8 cellular contexts compared by ENCODE assay signal in genomic region chr1:85202092-85202863, GRCh38. TPM values are rescaled to one million over a fixed set of nuclear protein-coding genes. Genes with fewer than 3 reads are reported as not detected.
A peak's percentile ranks its signal among the peaks of the same experiment; 100 is the strongest.
DNase-seq lines count a peak whose midpoint lies in the region; ATAC-seq and TF ChIP-seq lines count a peak whose summit lies in the region.

No MANE protein-coding gene starts in this region.

- H3K4me3 ChIP-seq in GM12875 (ENCODE audit: low read depth, low read length) (peak overlapping the region; percentile 91), KMS-11 (IDR thresholded peaks at IDR 0.05; ENCODE audit: insufficient read depth, low read depth, low read length) (no peak overlapping the region), ectodermal cell (ENCODE audit: insufficient read depth, low read depth, low read length) (peak overlapping the region; percentile 91), neuron (ENCODE audit: low read length) (peak overlapping the region; percentile 67)

- no peak for ATAC-seq in HG03097 (IDR thresholded peaks at IDR 0.05; ENCODE audit: low FRiP score, unreplicated experiment)

- DNase-seq in GM20000 (ENCODE audit: low spot score) (no peak), NCI-H1048 (lab: John Stamatoyannopoulos, UW) (no peak), mucosa of gallbladder (ENCODE audit: low spot score) (no peak)

- H3K9ac ChIP-seq in KMS-11, result peak overlapping the region; percentile 75; the same call in 1 of the 2 replicates

- H3K9me3 ChIP-seq in ectodermal cell (ENCODE audit: control insufficient read depth, low read length) (no peaks in the 10 kb centered on the region), neuron (ENCODE audit: low read length) (no peaks in the 10 kb centered on the region)

- H3K36me3 ChIP-seq in KMS-11 (ENCODE audit: insufficient read depth) (no peaks in the 10 kb centered on the region), ectodermal cell (ENCODE audit: control insufficient read depth, insufficient read depth, low read length) (no peaks in the 10 kb centered on the region), neuron (ENCODE audit: insufficient read depth, low read length) (no peaks in the 10 kb centered on the region)

- H2AFZ ChIP-seq in KMS-11 (ENCODE audit: low read depth) (peak overlapping the region; percentile 85), neuron (ENCODE audit: low read depth, low read length) (peak overlapping the region; percentile 100)

- peak overlapping the region; percentile 64 for H3K4me2 ChIP-seq in KMS-11

- TF ChIP-seq CTCF in GM12875 (IDR thresholded peaks at IDR 0.05; ENCODE audit: borderline replicate concordance, insufficient read depth, low read depth, low read length) (no peak), KMS-11 (conservative IDR thresholded peaks at IDR 0.05; ENCODE audit: low read depth, low read length) (no peak), GM20000 (IDR thresholded peaks at IDR 0.05; ENCODE audit: extremely low read depth, missing control alignments) (no peak)

- no peaks in the 10 kb centered on the region for H4K20me1 ChIP-seq in KMS-11 (ENCODE audit: insufficient read depth)

- 20% methylated on average over 13 of the region's 14 CpGs for WGBS in ectodermal cell, 2 experiments

- no peak overlapping the region; the same call in 1 of the 2 replicates for H3K27ac ChIP-seq in KMS-11
- H3K27ac ChIP-seq in ectodermal cell (ENCODE audit: insufficient read depth, low read depth, low read length, poor library complexity, severe bottlenecking), result peak overlapping the region; percentile 85

- no peaks in the 10 kb centered on the region for H3K79me2 ChIP-seq in KMS-11 (ENCODE audit: insufficient read depth, low read depth)

- no peaks in the 10 kb centered on the region for H3K27me3 ChIP-seq in KMS-11 (ENCODE audit: insufficient read depth, low read depth)
- peaks cover 9% of the 10 kb centered on the region for H3K27me3 ChIP-seq in ectodermal cell (ENCODE audit: control insufficient read depth, insufficient read depth, low read length, poor library complexity, severe bottlenecking)
- peaks cover 15% of the 10 kb centered on the region for H3K27me3 ChIP-seq in neuron (ENCODE audit: insufficient read depth, low read length)

- H3K4me1 ChIP-seq in KMS-11 (ENCODE audit: low read depth, poor library complexity, severe bottlenecking) (peaks cover 25% of the 10 kb centered on the region), ectodermal cell (ENCODE audit: control insufficient read depth, insufficient read depth, low read length) (no peaks in the 10 kb centered on the region), neuron (ENCODE audit: insufficient read depth, low read length) (peaks cover 21% of the 10 kb centered on the region)

RNA-seq across cellular contexts. Expression of gene SYDE2, which starts 1.5 kb away (rescaled TPM):
- polyA plus RNA-seq in ectodermal cell (2013, experiment 1 of 4), result 10.3 TPM
- 12.2 TPM for polyA plus RNA-seq in ectodermal cell (2013, experiment 2 of 4)
- polyA plus RNA-seq in ectodermal cell (2013, experiment 3 of 4), result 7.7 TPM
- polyA plus RNA-seq in ectodermal cell (2013, experiment 4 of 4), result 10.7 TPM
- 19.8 TPM for total RNA-seq in mucosa of gallbladder

RNA-seq across cellular contexts. Expression of gene C1orf52, which starts 57.2 kb away (rescaled TPM):
- polyA plus RNA-seq in ectodermal cell (2013, experiment 1 of 4), result 45.0 TPM
- 51.7 TPM for polyA plus RNA-seq in ectodermal cell (2013, experiment 2 of 4)
- 46.9 TPM for polyA plus RNA-seq in ectodermal cell (2013, experiment 3 of 4)
- polyA plus RNA-seq in ectodermal cell (2013, experiment 4 of 4), result 43.3 TPM
- total RNA-seq in mucosa of gallbladder, result 18.6 TPM
